ENCODE assay signal across 34 cellular contexts in genomic region chr1:78864175-78864574, GRCh38.
"Had no signal": no experiment of that assay in that cellular context is flagged by ENCODE, and none has a peak within 500 bp of the region (broad histone marks: within the 10 kb centered on the region; RNA-seq: fewer than 3 reads in every experiment).

No MANE protein-coding gene starts in this region.

- H3K27ac ChIP-seq: adrenal gland, ascending aorta, body of pancreas, brain microvascular endothelial cell, breast epithelium, cardiac muscle cell had no signal

- H3K4me3 ChIP-seq: adrenal gland, ascending aorta, body of pancreas, breast epithelium, cardiac muscle cell had no signal

- H3K4me1 ChIP-seq: adrenal gland, ascending aorta, body of pancreas, breast epithelium had no signal

- DNase-seq: activated effector memory CD4-positive, alpha-beta T cell treated with anti-CD3 and anti-CD28 coated beads, Interleukin-2, amount 50 U/mL, for 16 hours; activated effector memory CD4-positive, alpha-beta T cell treated with Interleukin-2 at 50 U/mL for 16 hours; activated gamma-delta T cell; activated gamma-delta T cell treated with Interleukin-2 at 50 U/mL for 16 hours; activated naive CD4-positive, alpha-beta T cell; activated naive CD4-positive, alpha-beta T cell treated with anti-CD3 and anti-CD28 coated beads for 36 hours; activated naive CD4-positive, alpha-beta T cell treated with anti-CD3 and anti-CD28 coated beads, Interleukin-2, amount 10 ng/mL, durations not matched to agents 7 days and 5 days; activated naive CD4-positive, alpha-beta T cell treated with anti-CD3 and anti-CD28 coated beads, Interleukin-2, amount 50 U/mL, for 16 hours; activated naive CD4-positive, alpha-beta T cell treated with Interleukin-2 at 50 U/mL for 16 hours; activated naive CD8-positive, alpha-beta T cell treated with anti-CD3 and anti-CD28 coated beads for 36 hours; activated naive CD8-positive, alpha-beta T cell treated with anti-CD3 and anti-CD28 coated beads, Interleukin-2, amount 10 ng/mL, durations not matched to agents 7 days and 5 days; activated naive CD8-positive, alpha-beta T cell treated with anti-CD3 and anti-CD28 coated beads, Interleukin-2, amount 50 U/mL, for 24 hours; activated T-cell treated with anti-CD3 and anti-CD28 coated beads, Interleukin-2, amount 50 U/mL, for 1 hour; activated T-cell treated with anti-CD3 and anti-CD28 coated beads, Interleukin-2, amount 50 U/mL, for 24 hours; activated T-cell treated with anti-CD3 and anti-CD28 coated beads, Interleukin-2, amount 50 U/mL, for 4 hours; activated T-cell treated with anti-CD3 and anti-CD28 coated beads, Interleukin-2, amount 50 U/mL, for 48 hours; activated T-cell treated with anti-CD3 and anti-CD28 coated beads, Interleukin-2, amount 50 U/mL, for 72 hours; adrenal gland; amniotic stem cell; amygdala; anterior cingulate cortex; aorta; body of pancreas; brain microvascular endothelial cell; caudate nucleus; central memory CD4-positive, alpha-beta T cell; cerebellar nuclear complex had no signal

- H3K27me3 ChIP-seq: adrenal gland, ascending aorta, body of pancreas, brain microvascular endothelial cell, breast epithelium, cardiac muscle cell had no signal

- FAIRE-seq: astrocyte, bronchial epithelial cell had no signal

- ATAC-seq: activated naive CD4-positive, alpha-beta T cell treated with anti-CD3 and anti-CD28 coated beads, Interleukin-2, amount 50 U/mL, for 72 hours; activated naive CD8-positive, alpha-beta T cell treated with anti-CD3 and anti-CD28 coated beads, Interleukin-2, amount 50 U/mL, for 24 hours; activated T-cell treated with anti-CD3 and anti-CD28 coated beads, Interleukin-2, amount 50 U/mL, for 4 hours; activated T-cell treated with anti-CD3 and anti-CD28 coated beads, Interleukin-2, amount 50 U/mL, for 72 hours; activated T-helper 17 cell treated with anti-CD3 and anti-CD28 coated beads, Interleukin-2, amount 50 U/mL, for 72 hours; body of pancreas had no signal

- H3K9me3 ChIP-seq: adrenal gland, ascending aorta, body of pancreas, breast epithelium had no signal

- H3K36me3 ChIP-seq: adrenal gland, ascending aorta, brain microvascular endothelial cell, breast epithelium, cardiac muscle cell had no signal
